In the genomic region with DNA sequence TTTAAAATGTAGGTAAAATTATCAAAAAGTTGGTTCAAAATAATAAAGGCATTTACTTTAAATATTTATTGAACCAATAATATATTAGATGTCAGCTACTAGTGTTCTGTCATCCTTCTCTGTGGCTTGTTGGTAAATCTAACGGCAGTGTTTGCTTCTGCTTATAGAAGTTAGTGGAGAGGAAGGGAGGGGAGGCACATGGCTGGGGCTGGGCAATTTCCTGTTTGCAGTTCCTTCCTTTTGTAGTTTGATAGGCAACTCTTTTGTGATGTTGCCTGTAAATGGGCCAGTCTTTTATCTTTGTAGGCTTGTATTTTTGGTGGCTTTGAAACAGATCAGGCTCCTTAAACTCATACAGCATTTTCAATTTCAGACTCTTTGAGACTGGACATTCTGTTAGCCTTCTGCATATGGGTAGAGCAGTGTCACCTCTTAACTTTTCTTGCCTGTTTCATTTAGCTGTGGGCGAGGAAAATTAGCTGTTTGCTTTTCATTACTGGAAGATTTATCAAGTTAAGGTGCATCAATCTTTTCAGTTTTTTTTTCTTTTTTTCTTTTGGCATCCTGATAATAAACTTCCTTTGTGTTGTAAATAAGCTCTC, we compare ENCODE assay signal across 8 cellular contexts. TPM values are rescaled to one million over a fixed set of nuclear protein-coding genes. Genes with fewer than 3 reads are reported as not detected.
DNase-seq lines count a peak whose midpoint lies in the region; ATAC-seq lines count a peak whose summit lies in the region.

No MANE protein-coding gene starts in this region.

- H3K4me3 Mint-ChIP-seq in IgD-negative memory B cell: peak overlapping the region; percentile 53 to 93 (median 70)

- peaks cover 31 to 69% (median 48%) of the 10 kb centered on the region in 3 donors for H3K4me1 Mint-ChIP-seq in IgD-negative memory B cell

- H3K9me3 Mint-ChIP-seq in IgD-negative memory B cell: peaks cover 0 to under 1% (median 0%) of the 10 kb centered on the region in 3 donors

- ATAC-seq in GM19328 (IDR thresholded peaks at IDR 0.05; ENCODE audit: unreplicated experiment): peak; percentile 76
- no peak for ATAC-seq in HG03469 (IDR thresholded peaks at IDR 0.05; ENCODE audit: unreplicated experiment)
- ATAC-seq in GM18861 (IDR thresholded peaks at IDR 0.05; ENCODE audit: unreplicated experiment): no peak
- ATAC-seq in HG03565 (IDR thresholded peaks at IDR 0.05; ENCODE audit: unreplicated experiment): no peak

- no peaks in the 10 kb centered on the region for H3K27me3 Mint-ChIP-seq in IgD-negative memory B cell

- peak; percentile 49 for DNase-seq in activated CD4-positive, alpha-beta T cell treated with anti-CD3 and anti-CD28 coated beads for 48 hours
- DNase-seq in globus pallidus (ENCODE audit: low spot score): peak; percentile 41
- DNase-seq in stimulated activated CD4-positive, alpha-beta T cell treated with anti-CD3 and anti-CD28 coated beads, Interleukin-12 subunit alpha, Interleukin-12 subunit beta, amount 100 ng/mL, for 4 hours: peak; percentile 22

- peaks cover 15% of the 10 kb centered on the region for H3K36me3 Mint-ChIP-seq in IgD-negative memory B cell

- H3K27ac Mint-ChIP-seq in IgD-negative memory B cell: peak overlapping the region; percentile 66 to 89 (median 78)

RNA-seq across cellular contexts. Expression of a gene that starts 48.1 kb away (rescaled TPM):
- 11.5 TPM for polyA plus RNA-seq in IgD-negative memory B cell
